In genomic region chr6:1624848-1625341, GRCh38 we compare ENCODE assay signal across 8 cellular contexts. TPM values are rescaled to one million over a fixed set of nuclear protein-coding genes. Genes with fewer than 3 reads are reported as not detected.
DNase-seq lines count a peak whose midpoint lies in the region; ATAC-seq, FAIRE-seq and TF ChIP-seq lines count a peak whose summit lies in the region.

No MANE protein-coding gene starts in this region.

- peaks cover 0 to 6% of the 10 kb centered on the region in 2 donors for H3K27me3 ChIP-seq in breast epithelium

- no peak for DNase-seq in A549 (ENCODE audit: low read depth in 1 of 2, low spot score in 1 of 2)
- DNase-seq in breast epithelium (ENCODE audit: low spot score in 2 of 2) = no peak
- DNase-seq in kidney tubule cell (ENCODE audit: low spot score) = peak; percentile 66
- DNase-seq in substantia nigra (lab: John Stamatoyannopoulos, UW) = no peak
- DNase-seq in NAMALWA (ENCODE audit: low spot score) = no peak

- POLR2A ChIA-PET in A549 (lab: Yijun Ruan, JAX) (interaction anchor here (0.6 to 1.2 kb wide), 3 partner anchors 10 to 1011 kb away, joined by 3 read pairs; no protein-coding TSS in a partner anchor), HEK293 (lab: Yijun Ruan, JAX) (interaction anchor here (0.6 to 4.9 kb wide), 4 partner anchors 14 to 69 kb away, joined by 3 to 32 read pairs (median 5); partner anchors contain the start of gene FOXC1)

- TF ChIP-seq POLR2A in A549 (IDR thresholded peaks at IDR 0.05; ENCODE audit: low read length) (no peak), breast epithelium (IDR thresholded peaks at IDR 0.05) (no peak)

- peak overlapping the region; percentile 95 for H3K4me2 ChIP-seq in A549

- FAIRE-seq in A549 (lab: Jason Lieb, UNC) = no peak

- H3K4me3 ChIP-seq in A549 = peak overlapping the region; percentile 46
- H3K4me3 ChIP-seq in HEK293 (ENCODE audit: low read depth, low read length) = peak overlapping the region; percentile 38
- H3K4me3 ChIP-seq in breast epithelium = peak overlapping the region; percentile 60 to 87 (median 70)

- H3K4me1 ChIP-seq in A549 = no peaks in the 10 kb centered on the region
- H3K4me1 ChIP-seq in HEK293 (ENCODE audit: control insufficient read depth, insufficient read depth, low read length) = peaks cover 38% of the 10 kb centered on the region
- no peaks in the 10 kb centered on the region for H3K4me1 ChIP-seq in breast epithelium

- peaks cover 0 to under 1% of the 10 kb centered on the region in 2 experiments; a peak in 1 of 3 replicates for H3K36me3 ChIP-seq in HEK293 (ENCODE audit: control insufficient read depth in 2 of 2, insufficient read depth in 1 of 2, low read length in 2 of 2)
- H3K36me3 ChIP-seq in breast epithelium = no peaks in the 10 kb centered on the region

- no peaks in the 10 kb centered on the region for H3K9me3 ChIP-seq in A549
- H3K9me3 ChIP-seq in HEK293 (ENCODE audit: control insufficient read depth, insufficient read depth, low read depth, low read length) = no peaks in the 10 kb centered on the region
- no peaks in the 10 kb centered on the region for H3K9me3 ChIP-seq in breast epithelium

- WGBS in A549 (ENCODE audit: missing lambda C conversion rate) = 54% methylated on average over 17 of the region's 41 CpGs

- H3K27ac ChIP-seq in A549 = peak overlapping the region in 1 of 2 experiments; percentile 69; a peak in 3 of 6 replicates
- H3K27ac ChIP-seq in HEK293 (ENCODE audit: extremely low read depth, low read depth, low read length) = peak overlapping the region; percentile 85; the same call in 1 of the 2 replicates
- peak overlapping the region in 1 of 2 donors; percentile 55 for H3K27ac ChIP-seq in breast epithelium
- peak overlapping the region; percentile 31 for H3K27ac ChIP-seq in substantia nigra (ENCODE audit: low read depth, low read length, poor library complexity, severe bottlenecking)

- ATAC-seq in A549 = peak; percentile 60 to 83; a peak in 5 of 6 replicates
- no peak for ATAC-seq in GM19467 (IDR thresholded peaks at IDR 0.05; ENCODE audit: unreplicated experiment)
- no peak for ATAC-seq in HG03196 (IDR thresholded peaks at IDR 0.05; ENCODE audit: unreplicated experiment)

- TF ChIP-seq EP300 in A549 (IDR thresholded peaks at IDR 0.05) = no peak

- no peak for TF ChIP-seq RAD21 in A549 (conservative IDR thresholded peaks at IDR 0.05 in 1 of 2, IDR thresholded peaks at IDR 0.05 in 1 of 2)

- CTCF ChIA-PET in A549 (lab: Yijun Ruan, JAX) = interaction anchor here (0.7 kb wide), 1 partner anchor 831 kb away, joined by 3 read pairs; no protein-coding TSS in a partner anchor
- CTCF ChIA-PET in HEK293 (lab: Yijun Ruan, JAX) = interaction anchor here (0.6 to 0.7 kb wide), 3 partner anchors 22 to 1874 kb away, joined by 3 to 6 read pairs (median 3); no protein-coding TSS in a partner anchor

- intact Hi-C loops in breast epithelium (cut with DNase I; ENCODE audit: low total_unique reads) = no loop called here

- TF ChIP-seq CTCF in A549 (IDR thresholded peaks at IDR 0.05) = no peak
- TF ChIP-seq CTCF in HEK293 (tag by site-specific recombination; IDR thresholded peaks at IDR 0.05) = no peak
- TF ChIP-seq CTCF in breast epithelium (IDR thresholded peaks at IDR 0.05) = no peak

TF ChIP-seq in A549, 52 proteins besides CTCF, POLR2A, EP300 and RAD21:
- TF ChIP-seq ZFP36 (IDR thresholded peaks at IDR 0.05; ENCODE audit: borderline replicate concordance, partially characterized antibody) = no peak

TF ChIP-seq in HEK293, 187 proteins besides CTCF, POLR2A, EP300 and RAD21 (continues in another document):
- peak; percentile 64; the same call in 1 of the 2 replicates for TF ChIP-seq ZNF76 (tag by site-specific recombination; IDR thresholded peaks at IDR 0.05; ENCODE audit: borderline replicate concordance, low read depth)
- TF ChIP-seq ZNF645 (tag by site-specific recombination; IDR thresholded peaks at IDR 0.05) = no peak
- peak; percentile 68 for TF ChIP-seq ZBTB26 (tag by site-specific recombination; optimal IDR thresholded peaks at IDR 0.05)
- TF ChIP-seq ZNF266 (tag by site-specific recombination; IDR thresholded peaks at IDR 0.05; ENCODE audit: low read depth) = no peak
- TF ChIP-seq, protein P1, sequence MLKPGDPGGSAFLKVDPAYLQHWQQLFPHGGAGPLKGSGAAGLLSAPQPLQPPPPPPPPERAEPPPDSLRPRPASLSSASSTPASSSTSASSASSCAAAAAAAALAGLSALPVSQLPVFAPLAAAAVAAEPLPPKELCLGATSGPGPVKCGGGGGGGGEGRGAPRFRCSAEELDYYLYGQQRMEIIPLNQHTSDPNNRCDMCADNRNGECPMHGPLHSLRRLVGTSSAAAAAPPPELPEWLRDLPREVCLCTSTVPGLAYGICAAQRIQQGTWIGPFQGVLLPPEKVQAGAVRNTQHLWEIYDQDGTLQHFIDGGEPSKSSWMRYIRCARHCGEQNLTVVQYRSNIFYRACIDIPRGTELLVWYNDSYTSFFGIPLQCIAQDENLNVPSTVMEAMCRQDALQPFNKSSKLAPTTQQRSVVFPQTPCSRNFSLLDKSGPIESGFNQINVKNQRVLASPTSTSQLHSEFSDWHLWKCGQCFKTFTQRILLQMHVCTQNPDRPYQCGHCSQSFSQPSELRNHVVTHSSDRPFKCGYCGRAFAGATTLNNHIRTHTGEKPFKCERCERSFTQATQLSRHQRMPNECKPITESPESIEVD (tag by site-specific recombination; IDR thresholded peaks at IDR 0.05) = no peak
- peak; percentile 47; the same call in 1 of the 2 replicates for TF ChIP-seq ZNF610 (tag by site-specific recombination; IDR thresholded peaks at IDR 0.05; ENCODE audit: borderline replicate concordance)
- TF ChIP-seq SP7 (tag by site-specific recombination; IDR thresholded peaks at IDR 0.05) = 0 out of 2 replicates have a peak, but pooled peaks have one; percentile 5
- no peak for TF ChIP-seq ZNF248 (tag by site-specific recombination; IDR thresholded peaks at IDR 0.05)
- TF ChIP-seq ZNF2 (tag by site-specific recombination; IDR thresholded peaks at IDR 0.05) = peak; percentile 9; the same call in 1 of the 2 replicates
- TF ChIP-seq, protein P2, sequence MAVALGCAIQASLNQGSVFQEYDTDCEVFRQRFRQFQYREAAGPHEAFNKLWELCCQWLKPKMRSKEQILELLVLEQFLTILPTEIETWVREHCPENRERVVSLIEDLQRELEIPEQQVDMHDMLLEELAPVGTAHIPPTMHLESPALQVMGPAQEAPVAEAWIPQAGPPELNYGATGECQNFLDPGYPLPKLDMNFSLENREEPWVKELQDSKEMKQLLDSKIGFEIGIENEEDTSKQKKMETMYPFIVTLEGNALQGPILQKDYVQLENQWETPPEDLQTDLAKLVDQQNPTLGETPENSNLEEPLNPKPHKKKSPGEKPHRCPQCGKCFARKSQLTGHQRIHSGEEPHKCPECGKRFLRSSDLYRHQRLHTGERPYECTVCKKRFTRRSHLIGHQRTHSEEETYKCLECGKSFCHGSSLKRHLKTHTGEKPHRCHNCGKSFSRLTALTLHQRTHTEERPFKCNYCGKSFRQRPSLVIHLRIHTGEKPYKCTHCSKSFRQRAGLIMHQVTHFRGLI (tag by site-specific recombination; IDR thresholded peaks at IDR 0.05) = peak; percentile 64; the same call in 1 of the 2 replicates
- 0 out of 2 replicates have a peak, but pooled peaks have one; percentile 13 for TF ChIP-seq KLF8 (tag by site-specific recombination; IDR thresholded peaks at IDR 0.05)
- no peak for TF ChIP-seq ZNF280C (tag by site-specific recombination; IDR thresholded peaks at IDR 0.05)
- no peak for TF ChIP-seq ZNF621 (tag by site-specific recombination; IDR thresholded peaks at IDR 0.05)
- no peak for TF ChIP-seq HOXA7 (CRISPR knock-in tag; IDR thresholded peaks at IDR 0.05; ENCODE audit: borderline replicate concordance)

RNA-seq across cellular contexts. Expression of gene FOXC1, which starts 15.2 kb away (rescaled TPM):
- polyA plus RNA-seq in A549 (2011; rRNA removed) (3.7 and 4.7 TPM in 2 replicates), A549 (2017; fragmentation: RNase III; extraction: RNeasy Plus Mini Kit Qiagen cat#74134 plus additional on column Dnase treatment) (3.0 to 3.4 TPM (median 3.3 TPM) in 3 replicates)
- 2.7 and 3.8 TPM in 2 replicates for polyA plus RNA-seq in A549 (2012; cell fraction: cytosol; rRNA removed)
- 3.3 and 5.3 TPM in 2 replicates for polyA plus RNA-seq in A549 (2012; cell fraction: nucleus; rRNA removed)
- polyA minus RNA-seq in A549 (2011; rRNA and poly(A)+ RNA removed) = 1.6 and 2.7 TPM in 2 replicates
- 10 to 100 TPM in 1 of 3 donors, 1 to 10 TPM in 2; 3.7 to 13.2 (median 7.5) TPM for total RNA-seq in breast epithelium

Comparison
In these comparisons a context has a peak if more than half of its experiments do, and no peak if none do; other contexts are left out.
1. ATAC-seq: peak in A549 (2 of 2); none in GM19467 (single experiment) and HG03196 (single experiment).
2. Peak in every context shown above with its lines, with median percentiles within 50 percentile points of each other: H3K4me3 ChIP-seq.